In genomic region chr16:56860226-56861020, GRCh38 we compare ENCODE assay signal across 8 cellular contexts. TPM values are rescaled to one million over a fixed set of nuclear protein-coding genes. Genes with fewer than 3 reads are reported as not detected.
DNase-seq lines count a peak whose midpoint lies in the region; ATAC-seq and TF ChIP-seq lines count a peak whose summit lies in the region.

No MANE protein-coding gene starts in this region.

- 77% methylated on average over 9 of the region's 9 CpGs for WGBS in mesenchymal stem cell

- H4K91ac ChIP-seq in mesenchymal stem cell (ENCODE audit: low read length) = no peak overlapping the region

- no peak overlapping the region for H3K4me2 ChIP-seq in mesenchymal stem cell (ENCODE audit: low read length, poor library complexity, severe bottlenecking)

- peak overlapping the region in 1 of 2 experiments; percentile 3 for H3K14ac ChIP-seq in mesenchymal stem cell (ENCODE audit: low read length in 2 of 2)

- no peak overlapping the region for H3K4ac ChIP-seq in mesenchymal stem cell (ENCODE audit: low read depth in 1 of 2, low read length in 2 of 2)

- no peak for TF ChIP-seq CTCF in GM13977 (IDR thresholded peaks at IDR 0.05; ENCODE audit: extremely low read depth, insufficient read depth, missing control alignments)

- ATAC-seq in HG02759 (IDR thresholded peaks at IDR 0.05; ENCODE audit: unreplicated experiment) (peak; percentile 83), left lobe of liver (no peak)

- H3K4me1 ChIP-seq in SJCRH30 = peaks cover 39% of the 10 kb centered on the region
- H3K4me1 ChIP-seq in mesenchymal stem cell (ENCODE audit: control insufficient read depth, insufficient read depth, low read depth, low read length) = peaks cover 14% of the 10 kb centered on the region

- H2BK5ac ChIP-seq in mesenchymal stem cell (ENCODE audit: low read depth, low read length, poor library complexity, severe bottlenecking) = peak overlapping the region; percentile 40

- peak overlapping the region in 1 of 2 experiments; percentile 37 for H2BK12ac ChIP-seq in mesenchymal stem cell (ENCODE audit: low read length in 2 of 2)

- peak overlapping the region; percentile 17 for H3K4me3 ChIP-seq in SJCRH30
- no peak overlapping the region for H3K4me3 ChIP-seq in mesenchymal stem cell (ENCODE audit: insufficient read depth in 1 of 2, low read depth in 1 of 2, low read length in 2 of 2)

- H2BK120ac ChIP-seq in mesenchymal stem cell (ENCODE audit: low read depth, low read length) = peak overlapping the region; percentile 51

- in situ Hi-C loops in GM13977 (cut with MboI; ENCODE audit: low pct_unique_long_range_greater_than_20kb, low sequenced_read_pairs, unreplicated experiment) = loop anchor here (10.0 kb wide), 2 partner anchors 94 to 184 kb away; no protein-coding TSS in a partner anchor

- H3K18ac ChIP-seq in mesenchymal stem cell (ENCODE audit: low read depth in 1 of 2, low read length in 2 of 2) = no peak overlapping the region

- no peak overlapping the region for H3K9ac ChIP-seq in mesenchymal stem cell (ENCODE audit: low read length)

- no peak overlapping the region for H3K23ac ChIP-seq in mesenchymal stem cell (ENCODE audit: low read length in 2 of 2)

- peak; percentile 83 for DNase-seq in GM13977 (ENCODE audit: low spot score)
- peak; percentile 88 to 93 for DNase-seq in SJCRH30
- DNase-seq in mesenchymal stem cell = no peak
- DNase-seq in pons (ENCODE audit: low spot score) = no peak
- no peak for DNase-seq in occipital lobe (lab: John Stamatoyannopoulos, UW)
- no peak for DNase-seq in left lobe of liver (ENCODE audit: low spot score)
- DNase-seq in Ammon's horn (ENCODE audit: low spot score) = no peak

- H3K9me3 ChIP-seq in SJCRH30 (replicated peaks) (no peaks in the 10 kb centered on the region), mesenchymal stem cell (ENCODE audit: control insufficient read depth, low read length) (no peaks in the 10 kb centered on the region)

- H3K36me3 ChIP-seq in SJCRH30 (no peaks in the 10 kb centered on the region), mesenchymal stem cell (ENCODE audit: control insufficient read depth in 1 of 2, insufficient read depth in 2 of 2, low read depth in 1 of 2, low read length in 2 of 2) (no peaks in the 10 kb centered on the region)

- H3K27me3 ChIP-seq in SJCRH30 (no peaks in the 10 kb centered on the region), mesenchymal stem cell (ENCODE audit: control insufficient read depth in 1 of 2, insufficient read depth in 1 of 2, low read length in 2 of 2) (peaks cover 0 to 24% of the 10 kb centered on the region in 2 experiments)

- H3K27ac ChIP-seq in SJCRH30 (peak overlapping the region; percentile 97), mesenchymal stem cell (ENCODE audit: low read length, poor library complexity, severe bottlenecking) (peak overlapping the region; percentile 35)

- H2AFZ ChIP-seq in mesenchymal stem cell (ENCODE audit: low read depth, low read length) = no peak overlapping the region

- peak overlapping the region; percentile 63 for H2AK5ac ChIP-seq in mesenchymal stem cell (ENCODE audit: low read length, severe bottlenecking)

- peak overlapping the region; percentile 36 for H4K8ac ChIP-seq in mesenchymal stem cell (ENCODE audit: low read length)

- H3K79me1 ChIP-seq in mesenchymal stem cell (replicated peaks; ENCODE audit: low read length, poor library complexity, severe bottlenecking) = no peaks in the 10 kb centered on the region

- H2BK15ac ChIP-seq in mesenchymal stem cell (ENCODE audit: low read depth, poor library complexity, severe bottlenecking) = no peak overlapping the region

RNA-seq across cellular contexts. Expression of gene SLC12A3, which starts 4.6 kb away (rescaled TPM):
- total RNA-seq in SJCRH30 (2014; rRNA removed; shearing (Covaris generic)) = not detected in 2 replicates
- polyA plus RNA-seq in mesenchymal stem cell (2013, experiment 1 of 2) = not detected
- not detected for polyA plus RNA-seq in mesenchymal stem cell (2013, experiment 2 of 2)
- not detected for total RNA-seq in occipital lobe
- not detected for total RNA-seq in left lobe of liver

Comparison
In these comparisons a context has a peak if more than half of its experiments do, and no peak if none do; other contexts are left out.
1. DNase-seq: peak in GM13977 (single experiment) and SJCRH30 (2 of 2); none in mesenchymal stem cell (single experiment), pons (single experiment), occipital lobe (single experiment), left lobe of liver (single experiment) and Ammon's horn (single experiment).